Comparison of ENCODE assay signal across 19 cellular contexts in genomic region chr20:58362970-58363369, GRCh38. TPM values are rescaled to one million over a fixed set of nuclear protein-coding genes. Genes with fewer than 3 reads are reported as not detected.
DNase-seq lines count a peak whose midpoint lies in the region; ATAC-seq, FAIRE-seq and TF ChIP-seq lines count a peak whose summit lies in the region.
"Had no signal": no experiment of that assay in that cellular context is flagged by ENCODE, and none has a peak within 500 bp of the region (broad histone marks: within the 10 kb centered on the region; RNA-seq: fewer than 3 reads in every experiment).

No MANE protein-coding gene starts in this region.

- DNase-seq in activated T-cell treated with anti-CD3 and anti-CD28 coated beads, Interleukin-2, amount 50 U/mL, for 24 hours = no peak
- no peak for DNase-seq in activated T-cell treated with anti-CD3 and anti-CD28 coated beads, Interleukin-2, amount 50 U/mL, for 4 hours
- DNase-seq in stimulated activated naive CD8-positive, alpha-beta T cell treated with anti-CD3 and anti-CD28 coated beads, Interleukin-15, amount 100 ng/mL, for 72 hours = no peak
- DNase-seq in K562 (ENCODE audit: extremely low read depth in 1 of 4, low spot score in 3 of 4) (no peak), HPDE6-E6E7 (ENCODE audit: extremely low spot score) (no peak), heart left ventricle (no peak)
- DNase-seq: 8988T; C1 segment of cervical spinal cord; Calu3; CD4-positive, alpha-beta memory T cell; COR-L47; DMS53; DMS79 treated with DMSO at 0.1 percent for 48 hours; GF-D8 had no signal

- in situ Hi-C loops in K562 (cut with MboI) = no loop called here

- no peak overlapping the region for H3K27ac ChIP-seq in K562 (ENCODE audit: extremely low read depth, low read depth, low read length)
- no peak overlapping the region for H3K27ac ChIP-seq in heart left ventricle

- peak overlapping the region; percentile 10 for H3K27ac Mint-ChIP-seq in activated T-cell treated with anti-CD3 and anti-CD28 coated beads, Interleukin-2, amount 50 U/mL, for 24 hours
- peak overlapping the region; percentile 6 for H3K27ac Mint-ChIP-seq in stimulated activated naive CD8-positive, alpha-beta T cell treated with anti-CD3 and anti-CD28 coated beads, Interleukin-15, Interleukin-2, amounts not matched to agents 100 ng/mL and 50 ng/mL, for 24 hours
- H3K27ac Mint-ChIP-seq in stimulated activated naive CD8-positive, alpha-beta T cell treated with anti-CD3 and anti-CD28 coated beads, Interleukin-15, amount 100 ng/mL, for 72 hours = no peak overlapping the region
- H3K27ac Mint-ChIP-seq: GM23338 had no signal

- H3K27me3 ChIP-seq in K562 (ENCODE audit: control insufficient read depth in 2 of 2, insufficient read depth in 2 of 2, low read length in 2 of 2) (no peaks in the 10 kb centered on the region), heart left ventricle (no peaks in the 10 kb centered on the region)

- CTCF ChIA-PET in K562 (lab: Yijun Ruan, JAX; ENCODE audit: low intra/inter-chr PET ratio) = no interaction called here

- H3K4me1 ChIP-seq in K562 (replicated peaks in 1 of 2; ENCODE audit: control insufficient read depth in 2 of 2, insufficient read depth in 2 of 2, low read length in 2 of 2) = peaks cover 0 to 3% of the 10 kb centered on the region in 2 experiments; a peak in 2 of 5 replicates
- peaks cover 0 to 15% (median 5%) of the 10 kb centered on the region in 12 donors for H3K4me1 ChIP-seq in heart left ventricle
- H3K4me1 ChIP-seq: HAP-1 had no signal

- no peak overlapping the region for H3K9ac ChIP-seq in K562 (ENCODE audit: insufficient read depth in 1 of 2, low read depth in 2 of 2, low read length in 2 of 2)

- POLR2A ChIA-PET in K562 (lab: Yijun Ruan, JAX) = interaction anchor here (1.2 to 2.9 kb wide), 2 partner anchors 10 to 30 kb away, joined by 3 to 8 read pairs; no protein-coding TSS in a partner anchor

- H4K20me1 ChIP-seq in K562 (replicated peaks; ENCODE audit: control insufficient read depth, insufficient read depth, low read length) = peaks cover 4% of the 10 kb centered on the region; the same call in 1 of the 2 replicates

- 86% methylated on average over 4 of the region's 4 CpGs for WGBS in K562 (ENCODE audit: insufficient coverage, low coverage, missing lambda C conversion rate)
- WGBS in heart left ventricle, 4 donors = 91 to 98% (median 98%) methylated on average over 4 of the region's 4 CpGs

- H3K36me3 ChIP-seq in K562 (ENCODE audit: control insufficient read depth, insufficient read depth, low read length) = peaks cover 41% of the 10 kb centered on the region; the same call in 2 of the 3 replicates
- peaks cover 0 to 82% (median 38%) of the 10 kb centered on the region in 9 donors for H3K36me3 ChIP-seq in heart left ventricle

- H3K79me2 ChIP-seq in K562 (ENCODE audit: control insufficient read depth, insufficient read depth, low read length) = no peaks in the 10 kb centered on the region

- H3K9me3 ChIP-seq in K562 (replicated peaks; ENCODE audit: control insufficient read depth, insufficient read depth, low read depth, low read length) (no peaks in the 10 kb centered on the region), heart left ventricle (no peaks in the 10 kb centered on the region)
- H3K9me3 ChIP-seq: HAP-1 had no signal

- no peak for TF ChIP-seq RAD21 in K562 (CRISPR knock-in tag; conservative IDR thresholded peaks at IDR 0.05 in 1 of 2, IDR thresholded peaks at IDR 0.05 in 1 of 2)

- H3K4me3 ChIP-seq in K562 (no peak overlapping the region), heart left ventricle (no peak overlapping the region)
- H3K4me3 ChIP-seq: GM23338, HAP-1 had no signal

- TF ChIP-seq EP300 in K562 (IDR thresholded peaks at IDR 0.05; ENCODE audit: low read length) = no peak

- ATAC-seq in activated T-cell treated with anti-CD3 and anti-CD28 coated beads, Interleukin-2, amount 50 U/mL, for 4 hours = no peak
- no peak for ATAC-seq in stimulated activated naive CD8-positive, alpha-beta T cell treated with anti-CD3 and anti-CD28 coated beads, Interleukin-15, amount 100 ng/mL, for 72 hours
- ATAC-seq in K562 = no peak
- no peak for ATAC-seq in heart left ventricle
- ATAC-seq: GM23338 had no signal

- no peaks in the 10 kb centered on the region for H3K27me3 Mint-ChIP-seq in activated T-cell treated with anti-CD3 and anti-CD28 coated beads, Interleukin-2, amount 50 U/mL, for 24 hours
- H3K27me3 Mint-ChIP-seq in activated T-cell treated with anti-CD3 and anti-CD28 coated beads, Interleukin-2, amount 50 U/mL, for 4 hours (ENCODE audit: low read depth) = no peaks in the 10 kb centered on the region
- H3K27me3 Mint-ChIP-seq in stimulated activated naive CD8-positive, alpha-beta T cell treated with anti-CD3 and anti-CD28 coated beads, Interleukin-15, Interleukin-2, amounts not matched to agents 100 ng/mL and 50 ng/mL, for 24 hours = no peaks in the 10 kb centered on the region
- no peaks in the 10 kb centered on the region for H3K27me3 Mint-ChIP-seq in stimulated activated naive CD8-positive, alpha-beta T cell treated with anti-CD3 and anti-CD28 coated beads, Interleukin-15, amount 100 ng/mL, for 72 hours
- H3K27me3 Mint-ChIP-seq: CD4-positive, alpha-beta memory T cell had no signal

- no peak for TF ChIP-seq POLR2A in K562 (conservative IDR thresholded peaks at IDR 0.05)
- no peak for TF ChIP-seq POLR2A in heart left ventricle (IDR thresholded peaks at IDR 0.05)

- H3K36me3 Mint-ChIP-seq in activated T-cell treated with anti-CD3 and anti-CD28 coated beads, Interleukin-2, amount 50 U/mL, for 24 hours (ENCODE audit: low read depth) = peaks cover 77% of the 10 kb centered on the region
- H3K36me3 Mint-ChIP-seq in activated T-cell treated with anti-CD3 and anti-CD28 coated beads, Interleukin-2, amount 50 U/mL, for 4 hours (ENCODE audit: insufficient read depth) = peaks cover 28% of the 10 kb centered on the region
- H3K36me3 Mint-ChIP-seq in stimulated activated naive CD8-positive, alpha-beta T cell treated with anti-CD3 and anti-CD28 coated beads, Interleukin-15, Interleukin-2, amounts not matched to agents 100 ng/mL and 50 ng/mL, for 24 hours (ENCODE audit: low read depth) = peaks cover 61% of the 10 kb centered on the region

- no peaks in the 10 kb centered on the region for H3K9me1 ChIP-seq in K562 (ENCODE audit: control insufficient read depth, insufficient read depth, low read length)

- peaks cover 7% of the 10 kb centered on the region for H3K4me1 Mint-ChIP-seq in activated T-cell treated with anti-CD3 and anti-CD28 coated beads, Interleukin-2, amount 50 U/mL, for 24 hours (ENCODE audit: low read depth)
- H3K4me1 Mint-ChIP-seq in activated T-cell treated with anti-CD3 and anti-CD28 coated beads, Interleukin-2, amount 50 U/mL, for 4 hours (ENCODE audit: low read depth) = peaks cover 3% of the 10 kb centered on the region
- H3K4me1 Mint-ChIP-seq in stimulated activated naive CD8-positive, alpha-beta T cell treated with anti-CD3 and anti-CD28 coated beads, Interleukin-15, Interleukin-2, amounts not matched to agents 100 ng/mL and 50 ng/mL, for 24 hours (ENCODE audit: low read depth) = peaks cover 25% of the 10 kb centered on the region
- peaks cover 7% of the 10 kb centered on the region for H3K4me1 Mint-ChIP-seq in stimulated activated naive CD8-positive, alpha-beta T cell treated with anti-CD3 and anti-CD28 coated beads, Interleukin-15, amount 100 ng/mL, for 72 hours

- no peak for FAIRE-seq in K562 (lab: Jason Lieb, UNC)
- FAIRE-seq: GM12891, GM18507 had no signal

- no peak overlapping the region for H3K4me3 Mint-ChIP-seq in activated T-cell treated with anti-CD3 and anti-CD28 coated beads, Interleukin-2, amount 50 U/mL, for 24 hours
- no peak overlapping the region for H3K4me3 Mint-ChIP-seq in activated T-cell treated with anti-CD3 and anti-CD28 coated beads, Interleukin-2, amount 50 U/mL, for 4 hours
- no peak overlapping the region for H3K4me3 Mint-ChIP-seq in stimulated activated naive CD8-positive, alpha-beta T cell treated with anti-CD3 and anti-CD28 coated beads, Interleukin-15, Interleukin-2, amounts not matched to agents 100 ng/mL and 50 ng/mL, for 24 hours
- no peak overlapping the region for H3K4me3 Mint-ChIP-seq in stimulated activated naive CD8-positive, alpha-beta T cell treated with anti-CD3 and anti-CD28 coated beads, Interleukin-15, amount 100 ng/mL, for 72 hours
- H3K4me3 Mint-ChIP-seq: CD4-positive, alpha-beta memory T cell; GM23338 had no signal

- intact Hi-C loops in K562 (cut with micrococcal nuclease) (no loop called here), heart left ventricle (cut with DNase I) (no loop called here)

- H3K9me3 Mint-ChIP-seq in activated T-cell treated with anti-CD3 and anti-CD28 coated beads, Interleukin-2, amount 50 U/mL, for 24 hours = no peaks in the 10 kb centered on the region
- H3K9me3 Mint-ChIP-seq in activated T-cell treated with anti-CD3 and anti-CD28 coated beads, Interleukin-2, amount 50 U/mL, for 4 hours = no peaks in the 10 kb centered on the region
- no peaks in the 10 kb centered on the region for H3K9me3 Mint-ChIP-seq in stimulated activated naive CD8-positive, alpha-beta T cell treated with anti-CD3 and anti-CD28 coated beads, Interleukin-15, Interleukin-2, amounts not matched to agents 100 ng/mL and 50 ng/mL, for 24 hours
- H3K9me3 Mint-ChIP-seq in stimulated activated naive CD8-positive, alpha-beta T cell treated with anti-CD3 and anti-CD28 coated beads, Interleukin-15, amount 100 ng/mL, for 72 hours = no peaks in the 10 kb centered on the region
- H3K9me3 Mint-ChIP-seq: CD4-positive, alpha-beta memory T cell; GM23338 had no signal

- BruUV-seq in K562 (replicated peaks; lab: Mats Ljungman, UMichigan) = no TSS peak

- H3K4me2 ChIP-seq in K562 (ENCODE audit: insufficient read depth, low read length) = no peak overlapping the region
- H3K4me2 ChIP-seq: GM23338 had no signal

- TF ChIP-seq CTCF in K562 (IDR thresholded peaks at IDR 0.05 in 2 of 3, conservative IDR thresholded peaks at IDR 0.05 in 1 of 3; ENCODE audit: insufficient read depth in 2 of 3, low read depth in 1 of 3, low read length in 3 of 3) = no peak
- no peak for TF ChIP-seq CTCF in heart left ventricle (IDR thresholded peaks at IDR 0.05)

- no peak overlapping the region for H2AFZ ChIP-seq in K562 (ENCODE audit: low read depth, low read length)
- H2AFZ ChIP-seq: GM23338 had no signal

RNA-seq across cellular contexts. Expression of gene VAPB, which starts 26.1 kb away (rescaled TPM):
- total RNA-seq in activated T-cell treated with anti-CD3 and anti-CD28 coated beads, Interleukin-2, amount 50 U/mL, for 4 hours = 10 to 100 TPM; 34.8 to 39.1 (median 35.9) TPM
- total RNA-seq in K562 (2011; cell fraction: chromatin; rRNA removed; ENCODE audit: low replicate concordance) = 28.5 and 56.2 TPM in 2 replicates
- 14.8 and 19.5 TPM in 2 replicates for total RNA-seq in K562 (2011; cell fraction: nucleolus; rRNA removed)
- 43.9 and 84.6 TPM in 2 replicates for total RNA-seq in K562 (2011; cell fraction: nucleoplasm; rRNA removed)
- total RNA-seq in K562 (2014; rRNA removed) = 9.4 and 10.5 TPM in 2 replicates
- total RNA-seq in K562 (2014; rRNA removed; fragmentation: Illumina TruSeq; extraction: Trizol) = 27.9 and 29.5 TPM in 2 replicates
- total RNA-seq in K562 (2015; rRNA removed; fragmentation: Illumina TruSeq; extraction: Trizol) = 22.7 and 25.7 TPM in 2 replicates
- total RNA-seq in K562 (2021) = 50.7 and 50.8 TPM in 2 replicates
- 22.6 and 40.3 TPM in 2 replicates for polyA plus RNA-seq in K562 (2011; rRNA removed)
- polyA plus RNA-seq in K562 (2011; cell fraction: cytosol; rRNA removed) = 18.5 and 29.2 TPM in 2 replicates
- polyA plus RNA-seq in K562 (2011; cell fraction: nucleus; rRNA removed) = 22.9 and 26.1 TPM in 2 replicates
- 41.2 and 44.4 TPM in 2 replicates for polyA plus RNA-seq in K562 (2012)
- 51.0 and 51.2 TPM in 2 replicates for polyA plus RNA-seq in K562 (2014; fragmentation: Illumina TruSeq; extraction: Trizol)
- 1 to 10 TPM; 3.4 to 8.4 TPM for polyA plus RNA-seq in K562 (2014; fragmentation: Nextera tagmentation; extraction: Ambion mirVana)
- 32.7 and 34.3 TPM in 2 replicates for polyA plus RNA-seq in K562 (2014; rRNA removed)
- polyA minus RNA-seq in K562 (2011; rRNA and poly(A)+ RNA removed) = 25.1 and 32.6 TPM in 2 replicates
- 23.1 and 26.0 TPM in 2 replicates for polyA minus RNA-seq in K562 (2011; cell fraction: cytosol; rRNA and poly(A)+ RNA removed)
- polyA minus RNA-seq in K562 (2011; cell fraction: nucleus; rRNA and poly(A)+ RNA removed) = 12.1 and 20.3 TPM in 2 replicates
- total RNA-seq in heart left ventricle = 10 to 100 TPM; 30.7 to 76.1 (median 63.8) TPM
- 10 to 100 TPM; 25.7 to 32.2 TPM for polyA plus RNA-seq in heart left ventricle

RNA-seq across cellular contexts. Expression of gene RAB22A, which starts 53.5 kb away (rescaled TPM):
- 10 to 100 TPM; 15.9 to 17.9 (median 17.3) TPM for total RNA-seq in activated T-cell treated with anti-CD3 and anti-CD28 coated beads, Interleukin-2, amount 50 U/mL, for 4 hours
- total RNA-seq in K562 (2011; cell fraction: chromatin; rRNA removed; ENCODE audit: low replicate concordance) = 15.9 and 20.0 TPM in 2 replicates
- total RNA-seq in K562 (2011; cell fraction: nucleolus; rRNA removed) = 9.2 and 10.4 TPM in 2 replicates
- total RNA-seq in K562 (2011; cell fraction: nucleoplasm; rRNA removed) = 21.1 and 38.6 TPM in 2 replicates
- total RNA-seq in K562 (2014; rRNA removed) = 5.3 and 8.0 TPM in 2 replicates
- 6.9 and 7.5 TPM in 2 replicates for total RNA-seq in K562 (2014; rRNA removed; fragmentation: Illumina TruSeq; extraction: Trizol)
- total RNA-seq in K562 (2015; rRNA removed; fragmentation: Illumina TruSeq; extraction: Trizol) = 6.4 and 7.4 TPM in 2 replicates
- 6.7 and 7.3 TPM in 2 replicates for total RNA-seq in K562 (2021)
- 5.7 and 7.6 TPM in 2 replicates for polyA plus RNA-seq in K562 (2011; rRNA removed)
- 3.0 and 3.8 TPM in 2 replicates for polyA plus RNA-seq in K562 (2011; cell fraction: cytosol; rRNA removed)
- polyA plus RNA-seq in K562 (2011; cell fraction: nucleus; rRNA removed) = 5.7 and 8.3 TPM in 2 replicates
- 3.6 and 4.6 TPM in 2 replicates for polyA plus RNA-seq in K562 (2012)
- 3.8 and 4.2 TPM in 2 replicates for polyA plus RNA-seq in K562 (2014; fragmentation: Illumina TruSeq; extraction: Trizol)
- polyA plus RNA-seq in K562 (2014; fragmentation: Nextera tagmentation; extraction: Ambion mirVana) = 1 to 10 TPM; 1.1 to 1.9 TPM
- 4.3 and 5.4 TPM in 2 replicates for polyA plus RNA-seq in K562 (2014; rRNA removed)
- 12.2 and 15.9 TPM in 2 replicates for polyA minus RNA-seq in K562 (2011; rRNA and poly(A)+ RNA removed)
- polyA minus RNA-seq in K562 (2011; cell fraction: cytosol; rRNA and poly(A)+ RNA removed) = 3.1 and 6.3 TPM in 2 replicates
- polyA minus RNA-seq in K562 (2011; cell fraction: nucleus; rRNA and poly(A)+ RNA removed) = 9.6 and 11.8 TPM in 2 replicates
- total RNA-seq in heart left ventricle = 1 to 10 TPM; 5.4 to 9.7 (median 7.6) TPM
- 1 to 10 TPM; 3.0 to 6.4 TPM for polyA plus RNA-seq in heart left ventricle

Comparison
In these comparisons a context has a peak if more than half of its experiments do, and no peak if none do; other contexts are left out.
1. H3K27ac Mint-ChIP-seq: peak in activated T-cell treated with anti-CD3 and anti-CD28 coated beads, Interleukin-2, amount 50 U/mL, for 24 hours (single experiment) and stimulated activated naive CD8-positive, alpha-beta T cell treated with anti-CD3 and anti-CD28 coated beads, Interleukin-15, Interleukin-2, amounts not matched to agents 100 ng/mL and 50 ng/mL, for 24 hours (single experiment); none in stimulated activated naive CD8-positive, alpha-beta T cell treated with anti-CD3 and anti-CD28 coated beads, Interleukin-15, amount 100 ng/mL, for 72 hours (0 of 2).